ENCODE assay signal across 21 cellular contexts in the genomic region with DNA sequence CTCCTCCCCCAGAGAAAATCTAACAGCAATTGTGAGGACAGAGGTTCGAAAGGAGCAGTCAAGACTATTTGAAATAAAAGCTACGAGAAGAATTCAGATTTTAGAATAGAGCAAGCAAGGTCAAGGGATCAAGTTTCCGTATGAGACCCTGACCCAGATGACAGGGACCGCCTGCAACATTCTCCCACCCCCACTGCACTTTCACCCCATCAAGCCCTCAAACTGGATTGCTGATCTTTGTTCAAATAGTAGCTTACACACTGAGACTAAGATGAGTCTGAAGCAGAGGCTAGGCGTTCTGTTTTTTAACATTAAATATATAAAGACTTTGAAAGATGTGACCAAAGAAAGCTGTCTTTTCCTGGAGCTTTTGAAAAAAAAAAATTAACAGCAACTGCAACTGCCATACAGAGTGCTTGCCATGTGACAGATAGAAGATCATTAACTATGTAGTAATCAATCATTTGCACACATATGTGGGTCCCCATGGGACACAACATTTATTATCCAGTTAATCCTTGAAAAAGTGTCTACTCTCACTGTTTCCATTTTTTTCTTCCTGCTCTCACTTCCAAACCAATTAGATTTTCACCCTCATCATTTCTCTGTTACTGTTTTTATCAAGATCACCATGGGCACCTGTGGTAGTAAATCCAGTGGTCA.
DNase-seq lines count a peak whose midpoint lies in the region; ATAC-seq, FAIRE-seq and TF ChIP-seq lines count a peak whose summit lies in the region.
"Had no signal": no experiment of that assay in that cellular context is flagged by ENCODE, and none has a peak within 500 bp of the region (broad histone marks: within the 10 kb centered on the region; RNA-seq: fewer than 3 reads in every experiment).

No MANE protein-coding gene starts in this region.

- no peak for ATAC-seq in K562
- peak; percentile 36 for ATAC-seq in left lobe of liver
- ATAC-seq in stimulated activated naive CD8-positive, alpha-beta T cell treated with anti-CD3 and anti-CD28 coated beads, Interleukin-15, amount 100 ng/mL, for 72 hours = no peak
- no peak for ATAC-seq in GM18868 (IDR thresholded peaks at IDR 0.05; ENCODE audit: unreplicated experiment)
- no peak for ATAC-seq in GM21515 (IDR thresholded peaks at IDR 0.05; ENCODE audit: unreplicated experiment)
- ATAC-seq: GM12878 had no signal

- peaks cover 2% of the 10 kb centered on the region for H3K27me3 Mint-ChIP-seq in nephron progenitor cell (ENCODE audit: low read depth, poor library complexity)
- peaks cover 7% of the 10 kb centered on the region for H3K27me3 Mint-ChIP-seq in stimulated activated naive CD8-positive, alpha-beta T cell treated with anti-CD3 and anti-CD28 coated beads, Interleukin-15, amount 100 ng/mL, for 72 hours
- H3K27me3 Mint-ChIP-seq: CD4-positive, CD25-positive, alpha-beta regulatory T cell; CD8-positive, alpha-beta memory T cell had no signal

- intact Hi-C loops in K562 (cut with micrococcal nuclease) = no loop called here

- CTCF ChIA-PET in K562 (lab: Yijun Ruan, JAX; ENCODE audit: low intra/inter-chr PET ratio) = no interaction called here

- POLR2A ChIA-PET in K562 (lab: Yijun Ruan, JAX) = interaction anchor here (0.9 to 1.1 kb wide), 2 partner anchors 9 to 10 kb away, joined by 3 read pairs; no protein-coding TSS in a partner anchor

- no TSS peak for BruUV-seq in K562 (replicated peaks; lab: Mats Ljungman, UMichigan)

- H3K9ac ChIP-seq in K562 (ENCODE audit: insufficient read depth in 1 of 2, low read depth in 2 of 2, low read length in 2 of 2) = no peak overlapping the region

- no peak for TF ChIP-seq POLR2A in K562 (conservative IDR thresholded peaks at IDR 0.05)

- no peak for DNase-seq in K562 (ENCODE audit: extremely low read depth in 1 of 4, low spot score in 3 of 4)
- DNase-seq in left lobe of liver (ENCODE audit: low spot score) = no peak
- DNase-seq in nephron progenitor cell = peak; percentile 8
- DNase-seq in stimulated activated naive CD8-positive, alpha-beta T cell treated with anti-CD3 and anti-CD28 coated beads, Interleukin-15, amount 100 ng/mL, for 72 hours = no peak
- DNase-seq in NCI-H524 (lab: John Stamatoyannopoulos, UW) = no peak
- DNase-seq: ACHN; BE2C; C1 segment of cervical spinal cord; CD4-positive, CD25-positive, alpha-beta regulatory T cell; CD8-positive, alpha-beta memory T cell; COR-L47; DMS 273 treated with DMSO at 0.1 percent for 48 hours; DMS53; DND-41; EL; GOT3; H7 had no signal

- no peak for TF ChIP-seq RAD21 in K562 (CRISPR knock-in tag; conservative IDR thresholded peaks at IDR 0.05 in 1 of 2, IDR thresholded peaks at IDR 0.05 in 1 of 2)

- no peak overlapping the region for H3K4me3 ChIP-seq in K562
- H3K4me3 ChIP-seq: GM12878 had no signal

- H3K9me1 ChIP-seq in K562 (ENCODE audit: control insufficient read depth, insufficient read depth, low read length) = no peaks in the 10 kb centered on the region

- peak overlapping the region; percentile 42 for H3K4me3 Mint-ChIP-seq in nephron progenitor cell
- H3K4me3 Mint-ChIP-seq in stimulated activated naive CD8-positive, alpha-beta T cell treated with anti-CD3 and anti-CD28 coated beads, Interleukin-15, amount 100 ng/mL, for 72 hours = no peak overlapping the region
- H3K4me3 Mint-ChIP-seq: CD4-positive, CD25-positive, alpha-beta regulatory T cell; CD8-positive, alpha-beta memory T cell had no signal

- no peaks in the 10 kb centered on the region for H3K27me3 ChIP-seq in K562 (ENCODE audit: control insufficient read depth in 2 of 2, insufficient read depth in 2 of 2, low read length in 2 of 2)
- H3K27me3 ChIP-seq: BE2C had no signal

- peak overlapping the region; percentile 77 for H3K27ac Mint-ChIP-seq in nephron progenitor cell
- no peak overlapping the region for H3K27ac Mint-ChIP-seq in stimulated activated naive CD8-positive, alpha-beta T cell treated with anti-CD3 and anti-CD28 coated beads, Interleukin-15, amount 100 ng/mL, for 72 hours
- H3K27ac Mint-ChIP-seq: CD4-positive, CD25-positive, alpha-beta regulatory T cell; CD8-positive, alpha-beta memory T cell had no signal

- H3K27ac ChIP-seq in K562 (ENCODE audit: extremely low read depth, low read depth, low read length) = no peak overlapping the region

- in situ Hi-C loops in K562 (cut with MboI) = no loop called here

- no peaks in the 10 kb centered on the region for H3K4me1 ChIP-seq in K562 (replicated peaks in 1 of 2; ENCODE audit: control insufficient read depth in 2 of 2, insufficient read depth in 2 of 2, low read length in 2 of 2)
- H3K4me1 ChIP-seq: BE2C had no signal

- no peak overlapping the region for H2AFZ ChIP-seq in K562 (ENCODE audit: low read depth, low read length)

- H4K20me1 ChIP-seq in K562 (replicated peaks; ENCODE audit: control insufficient read depth, insufficient read depth, low read length) = no peaks in the 10 kb centered on the region

- no peak for TF ChIP-seq EP300 in K562 (IDR thresholded peaks at IDR 0.05; ENCODE audit: low read length)

- no peaks in the 10 kb centered on the region for H3K79me2 ChIP-seq in K562 (ENCODE audit: control insufficient read depth, insufficient read depth, low read length)

- H3K9me3 Mint-ChIP-seq in nephron progenitor cell = no peaks in the 10 kb centered on the region
- H3K9me3 Mint-ChIP-seq in stimulated activated naive CD8-positive, alpha-beta T cell treated with anti-CD3 and anti-CD28 coated beads, Interleukin-15, amount 100 ng/mL, for 72 hours = no peaks in the 10 kb centered on the region
- H3K9me3 Mint-ChIP-seq: CD4-positive, CD25-positive, alpha-beta regulatory T cell had no signal

- peaks cover 16% of the 10 kb centered on the region for H3K4me1 Mint-ChIP-seq in nephron progenitor cell
- H3K4me1 Mint-ChIP-seq in stimulated activated naive CD8-positive, alpha-beta T cell treated with anti-CD3 and anti-CD28 coated beads, Interleukin-15, amount 100 ng/mL, for 72 hours = no peaks in the 10 kb centered on the region
- H3K4me1 Mint-ChIP-seq: CD4-positive, CD25-positive, alpha-beta regulatory T cell; CD8-positive, alpha-beta memory T cell had no signal

- TF ChIP-seq CTCF in K562 (IDR thresholded peaks at IDR 0.05 in 2 of 3, conservative IDR thresholded peaks at IDR 0.05 in 1 of 3; ENCODE audit: insufficient read depth in 2 of 3, low read depth in 1 of 3, low read length in 3 of 3) (no peak), nephron progenitor cell (IDR thresholded peaks at IDR 0.05) (no peak)

- no peak overlapping the region for H3K4me2 ChIP-seq in K562 (ENCODE audit: insufficient read depth, low read length)

- FAIRE-seq in K562 (lab: Jason Lieb, UNC) = no peak
- FAIRE-seq: A204.1, GM12878 had no signal

- no peaks in the 10 kb centered on the region for H3K36me3 ChIP-seq in K562 (ENCODE audit: control insufficient read depth, insufficient read depth, low read length)
- H3K36me3 ChIP-seq: BE2C had no signal

- 18% methylated on average over 5 of the region's 5 CpGs for WGBS in K562 (ENCODE audit: insufficient coverage, low coverage, missing lambda C conversion rate)

- H3K9me3 ChIP-seq in K562 (replicated peaks; ENCODE audit: control insufficient read depth, insufficient read depth, low read depth, low read length) = no peaks in the 10 kb centered on the region
- H3K9me3 ChIP-seq: BE2C had no signal

- no peaks in the 10 kb centered on the region for H3K36me3 Mint-ChIP-seq in nephron progenitor cell (ENCODE audit: low read depth)
- H3K36me3 Mint-ChIP-seq: CD4-positive, CD25-positive, alpha-beta regulatory T cell; CD8-positive, alpha-beta memory T cell had no signal

TF ChIP-seq in K562, 482 proteins besides CTCF, POLR2A, EP300 and RAD21:
- no peak for TF ChIP-seq HIVEP1 (CRISPR knock-in tag; IDR thresholded peaks at IDR 0.05)
- peak; percentile 5 for TF ChIP-seq MEIS2 (IDR thresholded peaks at IDR 0.05; ENCODE audit: partially characterized antibody)
- TF ChIP-seq, protein P1, sequence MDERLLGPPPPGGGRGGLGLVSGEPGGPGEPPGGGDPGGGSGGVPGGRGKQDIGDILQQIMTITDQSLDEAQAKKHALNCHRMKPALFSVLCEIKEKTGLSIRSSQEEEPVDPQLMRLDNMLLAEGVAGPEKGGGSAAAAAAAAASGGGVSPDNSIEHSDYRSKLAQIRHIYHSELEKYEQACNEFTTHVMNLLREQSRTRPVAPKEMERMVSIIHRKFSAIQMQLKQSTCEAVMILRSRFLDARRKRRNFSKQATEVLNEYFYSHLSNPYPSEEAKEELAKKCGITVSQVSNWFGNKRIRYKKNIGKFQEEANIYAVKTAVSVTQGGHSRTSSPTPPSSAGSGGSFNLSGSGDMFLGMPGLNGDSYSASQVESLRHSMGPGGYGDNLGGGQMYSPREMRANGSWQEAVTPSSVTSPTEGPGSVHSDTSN (CRISPR knock-in tag; IDR thresholded peaks at IDR 0.05; ENCODE audit: low read depth) = no peak
- TF ChIP-seq, protein P1 (tag; conservative IDR thresholded peaks at IDR 0.05; ENCODE audit: low read depth) = peak; percentile 49; the same call in 1 of the 2 replicates
